20 cellular contexts compared by ENCODE assay signal in the genomic region with DNA sequence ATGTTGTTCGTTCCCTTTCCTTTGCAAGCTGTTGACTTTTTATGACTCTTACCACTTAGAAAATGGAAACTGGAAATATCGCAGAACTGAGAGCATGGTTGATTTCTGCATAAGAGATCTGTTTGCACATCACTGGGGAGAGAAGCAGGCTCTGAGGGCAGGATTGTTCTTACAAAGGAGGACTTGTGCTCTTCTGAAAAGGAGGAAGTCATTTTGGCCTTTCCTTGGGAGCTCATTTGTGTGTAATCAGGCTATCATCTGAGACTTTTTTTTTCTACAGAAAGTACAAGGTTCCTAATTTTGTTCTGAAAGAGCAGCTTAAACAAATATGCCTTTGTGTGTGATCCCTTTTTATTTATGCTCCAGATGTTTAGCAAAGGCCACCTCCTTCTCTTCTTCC.
DNase-seq lines count a peak whose midpoint lies in the region; ATAC-seq and TF ChIP-seq lines count a peak whose summit lies in the region.
"Had no signal": no experiment of that assay in that cellular context is flagged by ENCODE, and none has a peak within 500 bp of the region (broad histone marks: within the 10 kb centered on the region; RNA-seq: fewer than 3 reads in every experiment).

No MANE protein-coding gene starts in this region.

- no peaks in the 10 kb centered on the region for H3K9me3 ChIP-seq in right cardiac atrium (ENCODE audit: control insufficient read depth, low read length)
- no peaks in the 10 kb centered on the region for H3K9me3 ChIP-seq in adrenal gland (replicated peaks in 1 of 3)
- H3K9me3 ChIP-seq: gastroesophageal sphincter, HAP-1, neutrophil, sigmoid colon had no signal

- no peaks in the 10 kb centered on the region for H3K27me3 ChIP-seq in right cardiac atrium (ENCODE audit: control insufficient read depth, insufficient read depth)
- H3K27me3 ChIP-seq in adrenal gland: no peaks in the 10 kb centered on the region
- H3K27me3 ChIP-seq: gastroesophageal sphincter, sigmoid colon had no signal

- no peaks in the 10 kb centered on the region for H3K27me3 Mint-ChIP-seq in type B pancreatic cell

- TF ChIP-seq POLR2A in adrenal gland (IDR thresholded peaks at IDR 0.05): no peak

- intact Hi-C loops in Right ventricle myocardium superior (cut with DNase I) (no loop called here), right cardiac atrium (cut with DNase I) (no loop called here), adrenal gland (cut with DNase I) (no loop called here)

- peaks cover 12% of the 10 kb centered on the region for H3K36me3 Mint-ChIP-seq in type B pancreatic cell

- peaks cover 5% of the 10 kb centered on the region for H3K4me1 ChIP-seq in right cardiac atrium (ENCODE audit: control insufficient read depth, insufficient read depth, low read length)
- peaks cover 11 to 21% of the 10 kb centered on the region in 2 donors for H3K4me1 ChIP-seq in adrenal gland (replicated peaks in 1 of 2)
- H3K4me1 ChIP-seq: HAP-1 had no signal

- H3K4me3 ChIP-seq in right cardiac atrium (ENCODE audit: low read length) (no peak overlapping the region), adrenal gland (no peak overlapping the region)
- H3K4me3 ChIP-seq: gastroesophageal sphincter, HAP-1, sigmoid colon had no signal

- H3K4me3 Mint-ChIP-seq in type B pancreatic cell: no peak overlapping the region
- H3K4me3 Mint-ChIP-seq: activated T-cell treated with anti-CD3 and anti-CD28 coated beads, Interleukin-2, amount 50 U/mL, for 4 hours had no signal

- TF ChIP-seq CTCF in type B pancreatic cell (conservative IDR thresholded peaks at IDR 0.05): no peak
- no peak for TF ChIP-seq CTCF in adrenal gland (IDR thresholded peaks at IDR 0.05)

- H3K9me3 Mint-ChIP-seq in type B pancreatic cell: no peaks in the 10 kb centered on the region
- H3K9me3 Mint-ChIP-seq: activated T-cell treated with anti-CD3 and anti-CD28 coated beads, Interleukin-2, amount 50 U/mL, for 4 hours had no signal

- 32% methylated on average over 2 of the region's 2 CpGs for WGBS in right cardiac atrium
- WGBS in adrenal gland, 4 donors: 39 to 85% (median 42%) methylated on average over 2 of the region's 2 CpGs

- peaks cover 26% of the 10 kb centered on the region for H3K4me1 Mint-ChIP-seq in type B pancreatic cell (ENCODE audit: unreplicated experiment)

- H3K27ac Mint-ChIP-seq in type B pancreatic cell: peak overlapping the region; percentile 4

- peak; percentile 15 for ATAC-seq in Right ventricle myocardium superior (ENCODE audit: poor library complexity)
- ATAC-seq in right cardiac atrium: no peak
- ATAC-seq: activated T-cell treated with anti-CD3 and anti-CD28 coated beads, Interleukin-2, amount 50 U/mL, for 4 hours; gastroesophageal sphincter had no signal

- H3K27ac ChIP-seq in right cardiac atrium (ENCODE audit: low read length): no peak overlapping the region
- H3K27ac ChIP-seq in adrenal gland: peak overlapping the region in 2 of 5 donors; percentile 20 to 23
- H3K27ac ChIP-seq: neutrophil had no signal

- DNase-seq in Right ventricle myocardium superior: no peak
- no peak for DNase-seq in right cardiac atrium
- DNase-seq in RPMI7951 (ENCODE audit: low read depth): peak; percentile 53
- DNase-seq in islet precursor cell: peak; percentile 29
- no peak for DNase-seq in type B pancreatic cell (ENCODE audit: extremely low spot score, unreplicated experiment)
- no peak for DNase-seq in adrenal gland
- DNase-seq in activated T-cell treated with anti-CD3 and anti-CD28 coated beads, Interleukin-2, amount 50 U/mL, for 1 hour: no peak
- no peak for DNase-seq in NCI-H2196 treated with DMSO at 0.1 percent for 48 hours (lab: John Stamatoyannopoulos, UW; ENCODE audit: unreplicated experiment)
- DNase-seq: activated CD4-positive, alpha-beta T cell treated with anti-CD3 and anti-CD28 coated beads for 48 hours; activated T-cell treated with anti-CD3 and anti-CD28 coated beads, Interleukin-2, amount 50 U/mL, for 4 hours; GDM1; mammary epithelial cell; MM.1S; NCI-H2107; NCI-H774; sigmoid colon; stimulated activated CD4-positive, alpha-beta T cell treated with anti-CD3 and anti-CD28 coated beads, Interleukin-2, amount 100 ng/mL, for 48 hours had no signal

- peaks cover 0 to 11% of the 10 kb centered on the region in 2 donors for H3K36me3 ChIP-seq in adrenal gland (replicated peaks in 1 of 2)
- H3K36me3 ChIP-seq: HAP-1, neutrophil had no signal

Comparison
In these comparisons a context has a peak if more than half of its experiments do, and no peak if none do; other contexts are left out.
1. DNase-seq: peak in RPMI7951 (single experiment) and islet precursor cell (single experiment); none in Right ventricle myocardium superior (single experiment), right cardiac atrium (0 of 3), type B pancreatic cell (single experiment), adrenal gland (0 of 7), activated T-cell treated with anti-CD3 and anti-CD28 coated beads, Interleukin-2, amount 50 U/mL, for 1 hour (single experiment) and NCI-H2196 treated with DMSO at 0.1 percent for 48 hours (single experiment).